ENCODE assay signal across 10 cellular contexts in the genomic region with DNA sequence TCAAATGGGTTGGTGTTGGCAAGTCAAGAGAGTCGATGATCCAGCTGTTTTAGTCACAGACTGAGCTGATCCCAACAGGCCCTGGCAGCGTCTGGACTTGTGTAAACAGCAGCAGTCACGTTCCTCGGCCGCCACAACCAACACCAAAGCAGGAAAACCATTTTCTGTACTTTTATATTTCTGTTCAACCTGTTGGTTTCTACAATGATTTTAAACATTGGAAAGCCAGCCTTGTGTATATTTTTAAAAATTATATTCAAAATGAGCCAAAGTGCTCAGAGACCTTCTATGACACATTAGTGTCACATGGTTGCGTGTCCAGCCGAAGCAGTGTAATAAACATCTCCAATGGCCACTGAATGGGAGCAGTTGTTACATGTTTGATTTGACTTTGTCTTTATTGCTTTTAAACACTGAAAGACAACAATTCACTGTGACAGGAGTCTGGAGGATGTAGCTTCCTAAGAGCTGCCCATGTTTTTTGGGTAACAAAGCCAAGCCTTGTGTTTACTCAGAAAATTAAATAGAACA. TPM values are rescaled to one million over a fixed set of nuclear protein-coding genes. Genes with fewer than 3 reads are reported as not detected.
DNase-seq lines count a peak whose midpoint lies in the region; ATAC-seq and TF ChIP-seq lines count a peak whose summit lies in the region.
"Had no signal": no experiment of that assay in that cellular context is flagged by ENCODE, and none has a peak within 500 bp of the region (broad histone marks: within the 10 kb centered on the region; RNA-seq: fewer than 3 reads in every experiment).

No MANE protein-coding gene starts in this region.

- no peaks in the 10 kb centered on the region for H3K36me3 Mint-ChIP-seq in MCF 10A (ENCODE audit: insufficient read depth, unreplicated experiment)
- peaks cover 17% of the 10 kb centered on the region for H3K36me3 Mint-ChIP-seq in GM23338 (ENCODE audit: low read depth)

- H3K4me1 ChIP-seq in breast epithelium (peaks cover 0 to under 1% of the 10 kb centered on the region in 2 donors), mucosa of descending colon (ENCODE audit: low read depth) (peaks cover 34% of the 10 kb centered on the region), MM.1S (ENCODE audit: low read length) (no peaks in the 10 kb centered on the region), GM23338 (ENCODE audit: insufficient read depth) (no peaks in the 10 kb centered on the region)

- H3K36me3 ChIP-seq in breast epithelium (no peaks in the 10 kb centered on the region), mucosa of descending colon (ENCODE audit: low read depth) (no peaks in the 10 kb centered on the region), MM.1S (replicated peaks; ENCODE audit: insufficient read depth, low read length) (no peaks in the 10 kb centered on the region), GM23338 (ENCODE audit: insufficient read depth) (peaks cover 5% of the 10 kb centered on the region; the same call in 1 of the 2 replicates)

- H3K79me2 ChIP-seq in MM.1S (ENCODE audit: low read length), result no peaks in the 10 kb centered on the region
- no peaks in the 10 kb centered on the region for H3K79me2 ChIP-seq in GM23338 (replicated peaks; ENCODE audit: insufficient read depth)

- TF ChIP-seq POLR2A in breast epithelium (IDR thresholded peaks at IDR 0.05), result no peak

- no peak overlapping the region for H3K4me3 ChIP-seq in breast epithelium
- no peak overlapping the region for H3K4me3 ChIP-seq in mucosa of descending colon
- no peak overlapping the region for H3K4me3 ChIP-seq in MM.1S (ENCODE audit: low read length)
- no peak overlapping the region for H3K4me3 ChIP-seq in GM23338

- ATAC-seq in mucosa of descending colon, result peak; percentile 62
- ATAC-seq in HG03196 (IDR thresholded peaks at IDR 0.05; ENCODE audit: unreplicated experiment), result no peak
- no peak for ATAC-seq in GM23338

- no TSS peak for BruUV-seq in MCF 10A (replicated peaks; lab: Mats Ljungman, UMichigan)

- no peak overlapping the region for H2AFZ ChIP-seq in MM.1S (ENCODE audit: low read length)
- H2AFZ ChIP-seq in GM23338, result no peak overlapping the region

- H3K4me3 Mint-ChIP-seq in MCF 10A (ENCODE audit: unreplicated experiment), result no peak overlapping the region
- no peak overlapping the region for H3K4me3 Mint-ChIP-seq in GM23338
- H3K4me3 Mint-ChIP-seq: activated CD4-positive, alpha-beta T cell treated with anti-CD3 and anti-CD28 coated beads for 36 hours had no signal

- no peak overlapping the region for H3K27ac ChIP-seq in breast epithelium
- H3K27ac ChIP-seq in MM.1S (ENCODE audit: low read length), result no peak overlapping the region
- H3K27ac ChIP-seq in GM23338 (ENCODE audit: low read depth), result no peak overlapping the region

- peaks cover 25% of the 10 kb centered on the region for H3K4me1 Mint-ChIP-seq in MCF 10A (ENCODE audit: insufficient read depth, unreplicated experiment)
- peaks cover 4% of the 10 kb centered on the region; the same call in 2 of the 3 replicates for H3K4me1 Mint-ChIP-seq in GM23338

- H4K20me1 ChIP-seq in MM.1S (ENCODE audit: insufficient read depth, low read length) (no peaks in the 10 kb centered on the region), GM23338 (replicated peaks; ENCODE audit: insufficient read depth) (no peaks in the 10 kb centered on the region)

- CTCF ChIA-PET in MCF 10A (lab: Yijun Ruan, JAX), result interaction anchor here (1.1 to 6.9 kb wide), 2 partner anchors 18 to 23 kb away, joined by 3 to 85 read pairs; partner anchors contain the start of gene ADSS1

- H3F3A ChIP-seq in MM.1S (ENCODE audit: insufficient read depth, low read length) (no peaks in the 10 kb centered on the region), GM23338 (replicated peaks; ENCODE audit: low read depth) (no peaks in the 10 kb centered on the region)

- H3K27ac Mint-ChIP-seq in MCF 10A (ENCODE audit: low read depth, unreplicated experiment) (peak overlapping the region; percentile 66), GM23338 (no peak overlapping the region)
- H3K27ac Mint-ChIP-seq: activated CD4-positive, alpha-beta T cell treated with anti-CD3 and anti-CD28 coated beads for 36 hours had no signal

- no peaks in the 10 kb centered on the region for H3K9me3 Mint-ChIP-seq in MCF 10A (ENCODE audit: unreplicated experiment)
- H3K9me3 Mint-ChIP-seq in GM23338, result peaks cover 22% of the 10 kb centered on the region

- intact Hi-C loops in MCF 10A (cut with micrococcal nuclease), result no loop called here
- intact Hi-C loops in breast epithelium (cut with DNase I; ENCODE audit: low total_unique reads), result no loop called here
- intact Hi-C loops in mucosa of descending colon (cut with DNase I, micrococcal nuclease), result no loop called here

- POLR2A ChIA-PET in MCF 10A (lab: Yijun Ruan, JAX), result interaction anchor here (0.9 to 5.5 kb wide), 5 partner anchors 10 to 59 kb away, joined by 3 to 35 read pairs (median 15); partner anchors contain the start of gene ADSS1

- TF ChIP-seq CTCF in MCF 10A (IDR thresholded peaks at IDR 0.05; ENCODE audit: unreplicated experiment) (no peak), breast epithelium (IDR thresholded peaks at IDR 0.05) (no peak), mucosa of descending colon (IDR thresholded peaks at IDR 0.05) (no peak), MM.1S (IDR thresholded peaks at IDR 0.05; ENCODE audit: low read length) (no peak), GM23338 (conservative IDR thresholded peaks at IDR 0.05; ENCODE audit: low read depth in 2 of 2) (no peak)

- no peaks in the 10 kb centered on the region for H3K9me2 ChIP-seq in MM.1S (replicated peaks; ENCODE audit: insufficient read depth, low read length)
- H3K9me2 ChIP-seq in GM23338 (ENCODE audit: insufficient read depth), result no peaks in the 10 kb centered on the region

- H3K9ac ChIP-seq in MM.1S (ENCODE audit: low read length), result no peak overlapping the region

- H3K27me3 Mint-ChIP-seq in MCF 10A (ENCODE audit: insufficient read depth, unreplicated experiment), result no peaks in the 10 kb centered on the region
- H3K27me3 Mint-ChIP-seq in GM23338 (ENCODE audit: insufficient read depth, low read depth, poor library complexity), result peaks cover 14% of the 10 kb centered on the region
- H3K27me3 Mint-ChIP-seq: activated CD4-positive, alpha-beta T cell treated with anti-CD3 and anti-CD28 coated beads for 36 hours had no signal

- H3K4me2 ChIP-seq in MM.1S (ENCODE audit: low read depth, low read length) (no peak overlapping the region), GM23338 (no peak overlapping the region)

- no peaks in the 10 kb centered on the region for H3K27me3 ChIP-seq in breast epithelium
- H3K27me3 ChIP-seq in MM.1S (replicated peaks; ENCODE audit: insufficient read depth, low read length), result peaks cover 17% of the 10 kb centered on the region
- H3K27me3 ChIP-seq in GM23338 (ENCODE audit: insufficient read depth), result no peaks in the 10 kb centered on the region

- H3K9me3 ChIP-seq in breast epithelium, result no peaks in the 10 kb centered on the region
- H3K9me3 ChIP-seq in mucosa of descending colon, result no peaks in the 10 kb centered on the region
- no peaks in the 10 kb centered on the region for H3K9me3 ChIP-seq in MM.1S (replicated peaks; ENCODE audit: insufficient read depth, low read length)

- no peak for DNase-seq in MCF 10A (ENCODE audit: unreplicated experiment)
- no peak for DNase-seq in breast epithelium (ENCODE audit: low spot score in 2 of 2)
- peak; percentile 64 for DNase-seq in fibroblast of gingiva (ENCODE audit: low read depth)
- DNase-seq in mucosa of descending colon, result peak; percentile 50 to 62 (median 57)
- no peak for DNase-seq in NOMO-1 treated with dmso at 0.1 percent for 144 hours (lab: John Stamatoyannopoulos, UW; ENCODE audit: unreplicated experiment)
- no peak for DNase-seq in MM.1S
- no peak for DNase-seq in GM23338 (ENCODE audit: low spot score)
- DNase-seq: activated CD4-positive, alpha-beta T cell treated with anti-CD3 and anti-CD28 coated beads for 36 hours; stimulated activated CD4-positive, alpha-beta T cell treated with anti-CD3 and anti-CD28 coated beads, Interleukin-1b, Interleukin-23, amount 100 ng/mL, for 48 hours had no signal

TF ChIP-seq in GM23338, 12 proteins besides CTCF, POLR2A, EP300 and RAD21 (continues in another document):
- TF ChIP-seq NANOG (IDR thresholded peaks at IDR 0.05; ENCODE audit: borderline replicate concordance) (no peak), CREB1 (CRISPR knock-in tag; IDR thresholded peaks at IDR 0.05; ENCODE audit: low read depth) (no peak), POLR2AphosphoS5 (IDR thresholded peaks at IDR 0.05; ENCODE audit: low read depth) (no peak)

RNA-seq across cellular contexts. Expression of gene SIVA1, which starts 5.9 kb away (rescaled TPM):
- total RNA-seq in MCF 10A (2022) (63.3 and 72.7 TPM in 2 replicates), breast epithelium (100 to 1,000 TPM; 181 to 225 (median 223) TPM), mucosa of descending colon (10 to 100 TPM; 38.7 to 82.4 (median 60.4) TPM)
- total RNA-seq in GM23338 (2014; rRNA removed; shearing (Covaris generic)), result 381 and 392 TPM in 2 replicates
- 215 and 225 TPM in 2 replicates for polyA plus RNA-seq in GM23338 (2016; fragmentation: Nextera tagmentation; extraction: Ambion mirVana)

RNA-seq across cellular contexts. Expression of gene ADSS1, which starts 23.0 kb away (rescaled TPM):
- 2.9 and 5.2 TPM in 2 replicates for total RNA-seq in MCF 10A (2022)
- 10 to 100 TPM in 1 of 3 donors, 1 to 10 TPM in 2; 6.9 to 13.0 (median 7.3) TPM for total RNA-seq in breast epithelium
- 1 to 10 TPM; 2.0 to 6.0 (median 4.2) TPM for total RNA-seq in mucosa of descending colon
- 4.3 and 11.6 TPM in 2 replicates for total RNA-seq in GM23338 (2014; rRNA removed; shearing (Covaris generic))
- polyA plus RNA-seq in GM23338 (2016; fragmentation: Nextera tagmentation; extraction: Ambion mirVana), result 9.5 and 12.4 TPM in 2 replicates

RNA-seq across cellular contexts. Expression of gene AKT1, which starts 48.5 kb away (rescaled TPM):
- 83.3 and 96.3 TPM in 2 replicates for total RNA-seq in MCF 10A (2022)
- total RNA-seq in breast epithelium, result 100 to 1,000 TPM in 2 of 3 donors, 10 to 100 TPM in 1; 91.9 to 119 (median 116) TPM
- total RNA-seq in mucosa of descending colon, result 100 to 1,000 TPM; 122 to 176 (median 128) TPM
- total RNA-seq in GM23338 (2014; rRNA removed; shearing (Covaris generic)), result 74.3 and 78.7 TPM in 2 replicates
- 19.2 and 23.7 TPM in 2 replicates for polyA plus RNA-seq in GM23338 (2016; fragmentation: Nextera tagmentation; extraction: Ambion mirVana)

RNA-seq across cellular contexts. Expression of gene ZBTB42, which starts 53.9 kb away (rescaled TPM):
- total RNA-seq in MCF 10A (2022), result 1.0 and 1.2 TPM in 2 replicates
- 10 to 100 TPM in 1 of 3 donors, 1 to 10 TPM in 2; 3.5 to 11.4 (median 9.2) TPM for total RNA-seq in breast epithelium
- total RNA-seq in mucosa of descending colon, result 10 to 100 TPM in 1 of 3 donors, 1 to 10 TPM in 2; 6.5 to 10.6 (median 7.8) TPM
- 4.4 and 7.5 TPM in 2 replicates for total RNA-seq in GM23338 (2014; rRNA removed; shearing (Covaris generic))
- polyA plus RNA-seq in GM23338 (2016; fragmentation: Nextera tagmentation; extraction: Ambion mirVana), result 0.66 and 0.70 TPM in 2 replicates

RNA-seq across cellular contexts. Expression of gene INF2, which starts 57.6 kb away (rescaled TPM):
- 91.6 and 102 TPM in 2 replicates for total RNA-seq in MCF 10A (2022)
- 10 to 100 TPM; 31.0 to 70.9 (median 51.5) TPM for total RNA-seq in breast epithelium
- 100 to 1,000 TPM; 132 to 216 (median 176) TPM for total RNA-seq in mucosa of descending colon
- total RNA-seq in GM23338 (2014; rRNA removed; shearing (Covaris generic)), result 52.4 and 75.5 TPM in 2 replicates
- 36.7 and 37.2 TPM in 2 replicates for polyA plus RNA-seq in GM23338 (2016; fragmentation: Nextera tagmentation; extraction: Ambion mirVana)

Comparison
In these comparisons a context has a peak if more than half of its experiments do, and no peak if none do; other contexts are left out.
1. DNase-seq: peak in fibroblast of gingiva (single experiment) and mucosa of descending colon (3 of 3); none in MCF 10A (single experiment), breast epithelium (0 of 2), NOMO-1 treated with dmso at 0.1 percent for 144 hours (single experiment), MM.1S (single experiment) and GM23338 (single experiment).